ENCODE assay signal across 2 cellular contexts in the genomic region with DNA sequence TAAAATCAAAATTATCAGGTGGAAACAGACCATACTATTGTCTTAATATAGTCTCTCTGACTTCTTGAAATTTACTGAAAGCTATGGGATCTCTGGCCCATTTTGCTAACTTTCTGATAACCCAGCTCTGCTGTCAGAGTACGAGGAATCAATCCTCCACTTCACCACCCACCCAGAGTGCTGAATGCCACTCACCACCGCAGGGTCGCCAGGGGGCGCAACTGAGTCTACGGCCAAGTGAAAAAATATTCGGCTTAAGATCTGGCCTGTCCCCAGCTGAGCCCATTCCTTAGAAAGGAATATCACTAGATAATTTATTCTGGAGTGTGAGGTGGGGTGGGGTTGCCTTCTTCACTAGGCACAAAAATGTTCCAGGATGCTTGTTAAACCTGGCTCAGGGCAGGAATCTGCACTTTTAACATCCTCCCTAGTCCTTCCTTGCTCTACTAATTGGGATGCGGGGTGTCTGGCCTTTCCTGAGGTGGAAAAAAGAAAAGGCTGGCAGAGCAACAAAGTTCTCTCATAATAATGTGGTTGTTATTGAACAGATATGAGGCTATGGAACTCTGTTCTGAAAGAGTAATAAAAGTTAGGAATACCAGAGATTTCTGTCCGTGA.
TF ChIP-seq lines count a peak whose summit lies in the region.

No MANE protein-coding gene starts in this region.

TF ChIP-seq in HCT116, 20 proteins besides CTCF, POLR2A, EP300 and RAD21 (continued from another document):
- TF ChIP-seq SIN3A (IDR thresholded peaks at IDR 0.05; ENCODE audit: low read depth) (no peak), CEBPB (IDR thresholded peaks at IDR 0.05; ENCODE audit: low read depth) (no peak), EZH2 (IDR thresholded peaks at IDR 0.05) (no peak), EZH2phosphoT487 (IDR thresholded peaks at IDR 0.05; ENCODE audit: borderline replicate concordance) (no peak)

TF ChIP-seq in endothelial cell of umbilical vein, 7 proteins besides CTCF, POLR2A, EP300 and RAD21 (continued from another document):
- TF ChIP-seq, protein P1, sequence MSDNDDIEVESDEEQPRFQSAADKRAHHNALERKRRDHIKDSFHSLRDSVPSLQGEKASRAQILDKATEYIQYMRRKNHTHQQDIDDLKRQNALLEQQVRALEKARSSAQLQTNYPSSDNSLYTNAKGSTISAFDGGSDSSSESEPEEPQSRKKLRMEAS (IDR thresholded peaks at IDR 0.05; ENCODE audit: insufficient read depth, insufficient read length): no peak
- TF ChIP-seq EZH2 (IDR thresholded peaks at IDR 0.05; ENCODE audit: borderline replicate concordance, low read depth, low read length, severe bottlenecking): no peak
- TF ChIP-seq JUN (IDR thresholded peaks at IDR 0.05; ENCODE audit: borderline replicate concordance, insufficient read depth, insufficient read length, low read depth): no peak
